ENCODE assay signal across 15 cellular contexts in the genomic region with DNA sequence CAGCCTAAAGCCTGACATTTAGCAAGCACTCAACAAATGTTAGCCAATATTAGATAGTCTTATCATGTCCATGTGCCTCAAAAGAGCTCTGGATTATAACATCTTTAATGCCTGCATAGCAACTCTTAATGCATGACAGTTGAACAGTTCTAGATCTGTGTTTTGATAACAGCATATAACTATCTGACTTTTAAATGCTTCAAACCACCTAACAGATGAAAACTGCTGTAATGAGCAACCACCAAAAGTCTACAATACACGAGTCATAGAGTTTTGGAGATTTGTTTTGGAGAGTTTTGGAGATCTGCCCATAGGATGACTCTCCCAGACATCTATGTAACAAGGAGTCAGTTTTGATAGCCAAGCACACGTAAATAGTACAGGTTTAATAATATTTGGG.
DNase-seq lines count a peak whose midpoint lies in the region; ATAC-seq and TF ChIP-seq lines count a peak whose summit lies in the region.
"Had no signal": no experiment of that assay in that cellular context is flagged by ENCODE, and none has a peak within 500 bp of the region (broad histone marks: within the 10 kb centered on the region; RNA-seq: fewer than 3 reads in every experiment).

No MANE protein-coding gene starts in this region.

- in situ Hi-C loops in ACHN (cut with HindIII; ENCODE audit: low pct_ligation_motif_present, low pct_unique_long_range_greater_than_20kb, low sequenced_read_pairs) = no loop called here

- no peaks in the 10 kb centered on the region for H3K27me3 Mint-ChIP-seq in activated CD4-positive, alpha-beta T cell treated with anti-CD3 and anti-CD28 coated beads for 36 hours
- H3K27me3 Mint-ChIP-seq in glutamatergic neuron (ENCODE audit: unreplicated experiment) = no peaks in the 10 kb centered on the region
- H3K27me3 Mint-ChIP-seq: stimulated activated naive CD8-positive, alpha-beta T cell treated with anti-CD3 and anti-CD28 coated beads, Interleukin-15, amount 100 ng/mL, for 72 hours had no signal

- no peaks in the 10 kb centered on the region for H3K4me1 Mint-ChIP-seq in activated CD4-positive, alpha-beta T cell treated with anti-CD3 and anti-CD28 coated beads for 36 hours
- H3K4me1 Mint-ChIP-seq in glutamatergic neuron (ENCODE audit: low read depth, unreplicated experiment) = no peaks in the 10 kb centered on the region
- H3K4me1 Mint-ChIP-seq: stimulated activated naive CD8-positive, alpha-beta T cell treated with anti-CD3 and anti-CD28 coated beads, Interleukin-15, amount 100 ng/mL, for 72 hours had no signal

- POLR2A ChIA-PET in activated CD4-positive, alpha-beta T cell treated with anti-CD3 and anti-CD28 coated beads for 36 hours (lab: Charles Lee) = no interaction called here

- no peaks in the 10 kb centered on the region for H3K36me3 Mint-ChIP-seq in activated CD4-positive, alpha-beta T cell treated with anti-CD3 and anti-CD28 coated beads for 36 hours (ENCODE audit: low read depth)
- H3K36me3 Mint-ChIP-seq in glutamatergic neuron (ENCODE audit: unreplicated experiment) = no peaks in the 10 kb centered on the region

- H3K9me3 Mint-ChIP-seq in activated CD4-positive, alpha-beta T cell treated with anti-CD3 and anti-CD28 coated beads for 36 hours (ENCODE audit: low read depth) = no peaks in the 10 kb centered on the region
- H3K9me3 Mint-ChIP-seq in glutamatergic neuron (ENCODE audit: unreplicated experiment) = no peaks in the 10 kb centered on the region
- H3K9me3 Mint-ChIP-seq: stimulated activated naive CD8-positive, alpha-beta T cell treated with anti-CD3 and anti-CD28 coated beads, Interleukin-15, amount 100 ng/mL, for 72 hours had no signal

- CTCF ChIA-PET in activated CD4-positive, alpha-beta T cell treated with anti-CD3 and anti-CD28 coated beads for 36 hours (lab: Charles Lee) = no interaction called here

- no peak for ATAC-seq in activated CD4-positive, alpha-beta T cell treated with anti-CD3 and anti-CD28 coated beads for 36 hours
- ATAC-seq: mucosa of descending colon; stimulated activated naive CD8-positive, alpha-beta T cell treated with anti-CD3 and anti-CD28 coated beads, Interleukin-15, amount 100 ng/mL, for 72 hours had no signal

- DNase-seq in ACHN (peak; percentile 25), HS-5 (ENCODE audit: low read depth) (peak; percentile 65), astrocyte of the hippocampus (ENCODE audit: low read depth, low spot score) (peak; percentile 54), glomerular visceral epithelial cell (ENCODE audit: extremely low spot score) (peak; percentile 4), NCI-H82 (lab: John Stamatoyannopoulos, UW) (no peak), glutamatergic neuron (no peak)
- DNase-seq in activated CD4-positive, alpha-beta T cell treated with anti-CD3 and anti-CD28 coated beads, Interleukin-2, amount 50 U/mL, for 48 hours = no peak
- DNase-seq in activated CD4-positive, alpha-beta T cell treated with anti-CD3 and anti-CD28 coated beads for 36 hours = no peak
- DNase-seq: islet precursor cell; mucosa of descending colon; NCI-H187; NCI-H524; RPMI8226; spleen; stimulated activated naive CD8-positive, alpha-beta T cell treated with anti-CD3 and anti-CD28 coated beads, Interleukin-15, amount 100 ng/mL, for 72 hours had no signal

- intact Hi-C loops in activated CD4-positive, alpha-beta T cell treated with anti-CD3 and anti-CD28 coated beads for 36 hours (cut with DNase I, micrococcal nuclease) = no loop called here

- no peak overlapping the region for H3K27ac Mint-ChIP-seq in activated CD4-positive, alpha-beta T cell treated with anti-CD3 and anti-CD28 coated beads for 36 hours
- no peak overlapping the region for H3K27ac Mint-ChIP-seq in glutamatergic neuron (ENCODE audit: unreplicated experiment)
- H3K27ac Mint-ChIP-seq: stimulated activated naive CD8-positive, alpha-beta T cell treated with anti-CD3 and anti-CD28 coated beads, Interleukin-15, amount 100 ng/mL, for 72 hours had no signal

- no peak for TF ChIP-seq CTCF in glutamatergic neuron (IDR thresholded peaks at IDR 0.05; ENCODE audit: partially characterized antibody, unreplicated experiment)

- no peak overlapping the region for H3K4me3 Mint-ChIP-seq in activated CD4-positive, alpha-beta T cell treated with anti-CD3 and anti-CD28 coated beads for 36 hours
- no peak overlapping the region for H3K4me3 Mint-ChIP-seq in glutamatergic neuron (ENCODE audit: unreplicated experiment)
- H3K4me3 Mint-ChIP-seq: stimulated activated naive CD8-positive, alpha-beta T cell treated with anti-CD3 and anti-CD28 coated beads, Interleukin-15, amount 100 ng/mL, for 72 hours had no signal

Comparison
In these comparisons a context has a peak if more than half of its experiments do, and no peak if none do; other contexts are left out.
1. DNase-seq: peak in ACHN (single experiment), HS-5 (single experiment), astrocyte of the hippocampus (single experiment) and glomerular visceral epithelial cell (single experiment); none in NCI-H82 (single experiment), activated CD4-positive, alpha-beta T cell treated with anti-CD3 and anti-CD28 coated beads, Interleukin-2, amount 50 U/mL, for 48 hours (0 of 2), activated CD4-positive, alpha-beta T cell treated with anti-CD3 and anti-CD28 coated beads for 36 hours (single experiment) and glutamatergic neuron (single experiment).